In genomic region chr17:61218438-61218837, GRCh38 we compare ENCODE assay signal across 13 cellular contexts.
A peak's percentile ranks its signal among the peaks of the same experiment; 100 is the strongest.
DNase-seq lines count a peak whose midpoint lies in the region; ATAC-seq, FAIRE-seq and TF ChIP-seq lines count a peak whose summit lies in the region.
"Had no signal": no experiment of that assay in that cellular context is flagged by ENCODE, and none has a peak within 500 bp of the region (broad histone marks: within the 10 kb centered on the region; RNA-seq: fewer than 3 reads in every experiment).

No MANE protein-coding gene starts in this region.

- no peaks in the 10 kb centered on the region for H3K27me3 ChIP-seq in RWPE2 (ENCODE audit: insufficient read depth, poor library complexity, severe bottlenecking)

- ATAC-seq in stimulated activated naive CD8-positive, alpha-beta T cell treated with anti-CD3 and anti-CD28 coated beads, Interleukin-15, amount 100 ng/mL, for 72 hours: peak; percentile 46
- ATAC-seq in stimulated activated naive CD8-positive, alpha-beta T cell treated with anti-CD3 and anti-CD28 coated beads, Interleukin-15, Interleukin-2, amounts not matched to agents 100 U/mL and 50 U/mL, for 24 hours: no peak
- ATAC-seq in RWPE2 (ENCODE audit: low read depth): peak; percentile 53

- H3K9me3 ChIP-seq in RWPE2 (ENCODE audit: severe bottlenecking): no peaks in the 10 kb centered on the region

- H3K27ac Mint-ChIP-seq in stimulated activated naive CD8-positive, alpha-beta T cell treated with anti-CD3 and anti-CD28 coated beads, Interleukin-15, amount 100 ng/mL, for 72 hours: peak overlapping the region; percentile 48 to 65
- H3K27ac Mint-ChIP-seq: activated naive CD4-positive, alpha-beta T cell treated with anti-CD3 and anti-CD28 coated beads, Interleukin-2, amount 50 U/mL, for 24 hours; progenitor cell of endocrine pancreas had no signal

- peaks cover 45% of the 10 kb centered on the region for H3K4me1 Mint-ChIP-seq in stimulated activated naive CD8-positive, alpha-beta T cell treated with anti-CD3 and anti-CD28 coated beads, Interleukin-15, amount 100 ng/mL, for 72 hours

- H3K4me3 ChIP-seq in RWPE2 (ENCODE audit: severe bottlenecking): no peak overlapping the region
- no peak overlapping the region for H3K4me3 ChIP-seq in foreskin fibroblast (ENCODE audit: low read depth in 1 of 2, low read length in 2 of 2)

- no peak overlapping the region for H3K27ac ChIP-seq in RWPE2 (ENCODE audit: poor library complexity, severe bottlenecking)
- H3K27ac ChIP-seq: KMS-11 had no signal

- H3K36me3 ChIP-seq in RWPE2 (ENCODE audit: low read depth): no peaks in the 10 kb centered on the region

- no peaks in the 10 kb centered on the region for H3K27me3 Mint-ChIP-seq in stimulated activated naive CD8-positive, alpha-beta T cell treated with anti-CD3 and anti-CD28 coated beads, Interleukin-15, amount 100 ng/mL, for 72 hours
- H3K27me3 Mint-ChIP-seq: activated naive CD4-positive, alpha-beta T cell treated with anti-CD3 and anti-CD28 coated beads, Interleukin-2, amount 50 U/mL, for 24 hours had no signal

- peak; percentile 96 for FAIRE-seq in urothelium cell line (lab: Jason Lieb, UNC)
- FAIRE-seq: islet of Langerhans had no signal

- H3K9me3 Mint-ChIP-seq in stimulated activated naive CD8-positive, alpha-beta T cell treated with anti-CD3 and anti-CD28 coated beads, Interleukin-15, amount 100 ng/mL, for 72 hours: no peaks in the 10 kb centered on the region
- H3K9me3 Mint-ChIP-seq: activated naive CD4-positive, alpha-beta T cell treated with anti-CD3 and anti-CD28 coated beads, Interleukin-2, amount 50 U/mL, for 24 hours had no signal

- peak in 1 of 2 donors; percentile 23 for DNase-seq in stimulated activated naive CD8-positive, alpha-beta T cell treated with anti-CD3 and anti-CD28 coated beads, Interleukin-15, amount 100 ng/mL, for 72 hours
- no peak for DNase-seq in stimulated activated naive CD8-positive, alpha-beta T cell treated with anti-CD3 and anti-CD28 coated beads, Interleukin-15, Interleukin-2, amounts not matched to agents 100 U/mL and 50 U/mL, for 24 hours
- no peak for DNase-seq in RWPE2 (ENCODE audit: low spot score)
- DNase-seq in foreskin fibroblast: peak; percentile 82 to 83
- no peak for DNase-seq in urothelium cell line (ENCODE audit: low spot score)
- DNase-seq in D341Med (ENCODE audit: low spot score): no peak
- DNase-seq in activated CD8-positive, alpha-beta memory T cell treated with anti-CD3 and anti-CD28 coated beads, Interleukin-2, amount 50 U/mL, for 4 hours: no peak
- no peak for DNase-seq in NCI-H748 treated with DMSO at 0.1 percent for 48 hours (lab: John Stamatoyannopoulos, UW)
- DNase-seq: effector memory CD4-positive, alpha-beta T cell had no signal

- no peak for TF ChIP-seq CTCF in RWPE2 (IDR thresholded peaks at IDR 0.05; ENCODE audit: poor library complexity, severe bottlenecking)
- no peak for TF ChIP-seq CTCF in foreskin fibroblast (IDR thresholded peaks at IDR 0.05; ENCODE audit: low read depth, low read length)

- H3K4me3 Mint-ChIP-seq in stimulated activated naive CD8-positive, alpha-beta T cell treated with anti-CD3 and anti-CD28 coated beads, Interleukin-15, amount 100 ng/mL, for 72 hours: no peak overlapping the region
- H3K4me3 Mint-ChIP-seq: activated naive CD4-positive, alpha-beta T cell treated with anti-CD3 and anti-CD28 coated beads, Interleukin-2, amount 50 U/mL, for 24 hours had no signal

- H3K4me1 ChIP-seq in RWPE2 (ENCODE audit: insufficient read depth, poor library complexity, severe bottlenecking): peaks cover 8% of the 10 kb centered on the region

Comparison
In these comparisons a context has a peak if more than half of its experiments do, and no peak if none do; other contexts are left out.
1. DNase-seq: peak in foreskin fibroblast (2 of 2); none in stimulated activated naive CD8-positive, alpha-beta T cell treated with anti-CD3 and anti-CD28 coated beads, Interleukin-15, Interleukin-2, amounts not matched to agents 100 U/mL and 50 U/mL, for 24 hours (single experiment), RWPE2 (single experiment), urothelium cell line (single experiment), D341Med (single experiment), activated CD8-positive, alpha-beta memory T cell treated with anti-CD3 and anti-CD28 coated beads, Interleukin-2, amount 50 U/mL, for 4 hours (single experiment) and NCI-H748 treated with DMSO at 0.1 percent for 48 hours (single experiment).